In the genomic region with DNA sequence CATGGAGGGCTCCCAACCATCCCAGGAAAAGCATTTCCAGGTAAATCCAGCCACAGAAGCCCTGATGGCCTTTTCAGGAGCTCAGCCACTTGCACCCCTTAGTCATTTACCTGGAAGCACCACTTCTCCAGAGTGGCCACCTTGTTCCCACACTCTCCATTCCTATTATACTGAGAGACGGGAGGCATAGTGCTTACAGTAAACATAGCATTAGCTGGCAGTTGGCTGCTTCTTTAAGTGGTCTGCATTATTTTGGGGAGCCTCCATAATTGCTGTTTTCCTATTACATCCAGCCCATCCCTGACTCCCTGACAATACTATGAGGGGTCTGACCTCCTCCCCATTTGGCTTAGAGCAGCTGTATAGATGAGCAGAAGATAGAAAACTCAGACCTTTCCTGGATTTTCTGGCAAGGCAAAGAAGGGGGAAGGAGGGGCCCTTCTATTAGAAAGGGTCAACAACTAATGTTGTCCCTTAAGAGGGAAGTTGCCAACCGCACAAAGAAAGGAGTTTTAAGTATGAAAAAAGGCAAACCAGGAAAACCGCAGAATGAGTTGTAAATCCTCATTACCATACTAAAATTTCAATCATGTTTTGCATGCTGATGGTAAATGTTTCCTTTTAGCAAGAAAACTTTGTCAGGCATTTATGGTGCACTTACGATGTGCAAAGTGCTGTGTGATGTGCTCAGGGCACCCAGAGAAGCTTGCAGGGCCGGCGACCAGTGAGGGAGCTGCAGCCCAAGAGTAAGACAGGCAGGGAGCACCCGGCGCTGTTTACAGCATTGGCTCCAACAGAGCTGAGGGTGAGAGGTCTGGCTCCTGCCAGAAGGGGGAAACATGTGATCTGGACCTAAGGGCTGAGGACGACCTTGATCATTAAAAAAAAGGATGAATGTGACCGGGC, we compare ENCODE assay signal across 1 cellular context.
TF ChIP-seq lines count a peak whose summit lies in the region.

No MANE protein-coding gene starts in this region.

TF ChIP-seq in HCT116, 20 proteins besides CTCF, POLR2A, EP300 and RAD21 (continued from another document):
- TF ChIP-seq, protein P1, sequence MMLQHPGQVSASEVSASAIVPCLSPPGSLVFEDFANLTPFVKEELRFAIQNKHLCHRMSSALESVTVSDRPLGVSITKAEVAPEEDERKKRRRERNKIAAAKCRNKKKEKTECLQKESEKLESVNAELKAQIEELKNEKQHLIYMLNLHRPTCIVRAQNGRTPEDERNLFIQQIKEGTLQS (IDR thresholded peaks at IDR 0.05) = no peak
- no peak for TF ChIP-seq EZH2phosphoT487 (IDR thresholded peaks at IDR 0.05; ENCODE audit: borderline replicate concordance)
- TF ChIP-seq ZNF274 (IDR thresholded peaks at IDR 0.05; ENCODE audit: low read depth, low read length) = no peak
- TF ChIP-seq CBX3 (IDR thresholded peaks at IDR 0.05; ENCODE audit: low read depth) = no peak
- no peak for TF ChIP-seq SP1 (IDR thresholded peaks at IDR 0.05; ENCODE audit: low read depth)
- no peak for TF ChIP-seq SRF (IDR thresholded peaks at IDR 0.05; ENCODE audit: low read depth)
- TF ChIP-seq ZFX (IDR thresholded peaks at IDR 0.05) = no peak
- TF ChIP-seq FOSL1 (IDR thresholded peaks at IDR 0.05; ENCODE audit: low read depth) = no peak
